Comparison of ENCODE assay signal across 8 cellular contexts in the genomic region with DNA sequence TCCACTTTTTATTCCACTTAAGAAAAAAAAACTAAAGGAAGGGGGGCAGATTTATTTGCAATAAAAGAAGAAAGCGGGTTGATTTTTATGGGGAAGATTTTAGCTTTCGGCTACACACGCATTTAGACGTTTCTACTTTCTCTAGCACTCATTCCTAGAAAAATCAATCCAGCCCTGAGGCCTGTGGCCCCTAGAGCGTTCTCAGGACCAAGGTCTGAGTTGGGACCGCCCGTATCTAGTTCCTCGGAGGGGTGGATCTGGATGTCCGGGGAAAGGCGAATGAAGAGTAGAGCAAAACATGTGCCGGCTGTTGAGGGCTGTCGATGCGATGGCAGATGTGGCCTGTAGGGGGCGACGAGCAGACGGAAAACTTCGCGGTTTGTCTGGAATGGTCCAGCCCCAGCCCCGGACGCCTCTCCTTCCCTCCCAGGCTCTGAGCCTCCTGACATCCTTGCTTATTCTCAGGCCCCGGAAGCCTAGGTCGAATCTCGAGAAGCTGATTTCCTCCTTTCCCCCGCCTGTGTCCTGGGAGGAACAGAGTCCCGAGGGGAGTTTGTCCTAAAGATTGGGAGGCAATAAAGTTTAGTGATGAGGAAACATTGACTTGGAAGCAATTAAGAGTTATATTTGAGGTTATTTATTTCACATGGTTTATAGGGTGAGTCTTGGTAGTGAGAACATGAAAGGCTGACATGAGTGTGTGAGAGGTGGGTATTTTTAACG. TPM values are rescaled to one million over a fixed set of nuclear protein-coding genes. Genes with fewer than 3 reads are reported as not detected.
DNase-seq lines count a peak whose midpoint lies in the region; ATAC-seq and TF ChIP-seq lines count a peak whose summit lies in the region.

No MANE protein-coding gene starts in this region.

- no peak overlapping the region for H3K4me3 ChIP-seq in fibroblast of villous mesenchyme (ENCODE audit: low read depth, low read length)

- intact Hi-C loops in activated CD4-positive, alpha-beta memory T cell treated with anti-CD3 and anti-CD28 coated beads for 36 hours (cut with micrococcal nuclease) = loop anchor here (1.0 to 5.0 kb wide), 2 partner anchors 10 to 210 kb away; no protein-coding TSS in a partner anchor

- peaks cover 68% of the 10 kb centered on the region for H3K27me3 Mint-ChIP-seq in activated CD4-positive, alpha-beta memory T cell treated with anti-CD3 and anti-CD28 coated beads for 36 hours

- no peak overlapping the region for H3K27ac Mint-ChIP-seq in activated CD4-positive, alpha-beta memory T cell treated with anti-CD3 and anti-CD28 coated beads for 36 hours

- DNase-seq in NCI-H345 (lab: John Stamatoyannopoulos, UW) = peak; percentile 50
- no peak for DNase-seq in NCI-H345 treated with DMSO at 0.1 percent for 48 hours (lab: John Stamatoyannopoulos, UW; ENCODE audit: unreplicated experiment)
- DNase-seq in NCI-H1694 (lab: John Stamatoyannopoulos, UW) = peak; percentile 63
- peak; percentile 76 for DNase-seq in activated CD4-positive, alpha-beta memory T cell treated with anti-CD3 and anti-CD28 coated beads for 36 hours
- DNase-seq in fibroblast of villous mesenchyme (ENCODE audit: low read depth) = peak; percentile 57
- DNase-seq in omental fat pad (ENCODE audit: low spot score) = no peak

- ATAC-seq in GM21786 (IDR thresholded peaks at IDR 0.05; ENCODE audit: unreplicated experiment) (peak; percentile 63), omental fat pad (ENCODE audit: low FRiP score) (peak; percentile 19), HG02759 (IDR thresholded peaks at IDR 0.05; ENCODE audit: unreplicated experiment) (no peak)

- peaks cover 14% of the 10 kb centered on the region for H3K36me3 Mint-ChIP-seq in activated CD4-positive, alpha-beta memory T cell treated with anti-CD3 and anti-CD28 coated beads for 36 hours

- TF ChIP-seq CTCF in fibroblast of villous mesenchyme (IDR thresholded peaks at IDR 0.05; ENCODE audit: insufficient read depth, low read depth, low read length) (peak; percentile 77), omental fat pad (IDR thresholded peaks at IDR 0.05) (peak in 1 of 3 donors; percentile 20)

- peaks cover 3% of the 10 kb centered on the region for H3K9me3 Mint-ChIP-seq in activated CD4-positive, alpha-beta memory T cell treated with anti-CD3 and anti-CD28 coated beads for 36 hours

- peaks cover 22% of the 10 kb centered on the region for H3K4me1 Mint-ChIP-seq in activated CD4-positive, alpha-beta memory T cell treated with anti-CD3 and anti-CD28 coated beads for 36 hours (ENCODE audit: low read depth)

- POLR2A ChIA-PET in activated CD4-positive, alpha-beta memory T cell treated with anti-CD3 and anti-CD28 coated beads for 36 hours (lab: Charles Lee) = no interaction called here

- peak overlapping the region; percentile 11 for H3K4me3 Mint-ChIP-seq in activated CD4-positive, alpha-beta memory T cell treated with anti-CD3 and anti-CD28 coated beads for 36 hours

- CTCF ChIA-PET in activated CD4-positive, alpha-beta memory T cell treated with anti-CD3 and anti-CD28 coated beads for 36 hours (lab: Charles Lee) = interaction anchor here (0.6 to 3.6 kb wide), 5 partner anchors 10 to 888 kb away, joined by 3 to 11 read pairs (median 4); no protein-coding TSS in a partner anchor

RNA-seq across cellular contexts. Expression of gene FOXD3, which starts 5.2 kb away (rescaled TPM):
- not detected for total RNA-seq in activated CD4-positive, alpha-beta memory T cell treated with anti-CD3 and anti-CD28 coated beads for 36 hours
- total RNA-seq in fibroblast of villous mesenchyme = not detected in 2 replicates
- under 1 TPM in 1 of 4 donors, not detected in 3; 0.63 TPM for total RNA-seq in omental fat pad

RNA-seq across cellular contexts. Expression of gene ALG6, which starts 39.8 kb away (rescaled TPM):
- 10 to 100 TPM; 16.0 to 18.8 TPM for total RNA-seq in activated CD4-positive, alpha-beta memory T cell treated with anti-CD3 and anti-CD28 coated beads for 36 hours
- total RNA-seq in fibroblast of villous mesenchyme = 8.7 and 13.0 TPM in 2 replicates
- 10 to 100 TPM in 1 of 4 donors, 1 to 10 TPM in 3; 4.2 to 10.3 (median 8.8) TPM for total RNA-seq in omental fat pad

Comparison
In these comparisons a context has a peak if more than half of its experiments do, and no peak if none do; other contexts are left out.
1. DNase-seq: peak in NCI-H345 (single experiment), NCI-H1694 (single experiment), activated CD4-positive, alpha-beta memory T cell treated with anti-CD3 and anti-CD28 coated beads for 36 hours (single experiment) and fibroblast of villous mesenchyme (single experiment); none in NCI-H345 treated with DMSO at 0.1 percent for 48 hours (single experiment) and omental fat pad (single experiment).